In the genomic region with DNA sequence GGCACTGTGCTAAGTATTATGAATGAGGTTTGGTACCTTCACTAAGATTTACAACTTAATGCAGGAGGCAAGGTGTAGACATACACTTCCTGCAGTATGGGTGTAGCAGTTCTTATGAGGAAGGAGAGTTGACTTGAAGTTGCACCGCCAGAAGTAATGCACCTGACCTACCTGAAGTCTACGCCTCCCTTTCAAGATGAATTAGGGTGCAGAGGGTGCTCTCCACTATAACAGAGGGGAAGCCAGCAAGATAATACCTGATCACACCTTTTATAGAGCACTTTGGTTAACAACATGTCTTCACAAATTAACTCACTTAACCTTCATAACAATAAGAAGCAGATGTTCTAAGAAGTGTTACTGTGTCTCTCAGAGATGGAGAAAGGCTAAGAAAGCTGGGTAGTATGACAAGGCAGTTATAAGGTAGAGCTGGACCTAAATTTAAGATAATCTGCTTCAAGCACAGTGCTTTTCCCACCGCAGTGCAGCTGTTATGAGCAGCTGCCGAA, we compare ENCODE assay signal across 8 cellular contexts. TPM values are rescaled to one million over a fixed set of nuclear protein-coding genes. Genes with fewer than 3 reads are reported as not detected.
DNase-seq lines count a peak whose midpoint lies in the region; ATAC-seq, FAIRE-seq and TF ChIP-seq lines count a peak whose summit lies in the region.

No MANE protein-coding gene starts in this region.

- peaks cover 9% of the 10 kb centered on the region for H3K27me3 Mint-ChIP-seq in glutamatergic neuron (ENCODE audit: unreplicated experiment)

- 37 to 45% (median 40%) methylated on average over 4 of the region's 4 CpGs for WGBS in small intestine, 3 donors

- H3K27ac Mint-ChIP-seq in glutamatergic neuron (ENCODE audit: unreplicated experiment) = peak overlapping the region; percentile 98

- H3K4me1 Mint-ChIP-seq in glutamatergic neuron (ENCODE audit: low read depth, unreplicated experiment) = peaks cover 16% of the 10 kb centered on the region

- FAIRE-seq in small intestine (lab: Jason Lieb, UNC) = no peak

- no peaks in the 10 kb centered on the region for H3K36me3 Mint-ChIP-seq in glutamatergic neuron (ENCODE audit: unreplicated experiment)

- peaks cover 2 to 9% of the 10 kb centered on the region in 2 donors for H3K4me1 ChIP-seq in small intestine (ENCODE audit: control insufficient read depth in 2 of 2, insufficient read depth in 1 of 2, low read depth in 1 of 2, low read length in 1 of 2)

- peak overlapping the region; percentile 97 for H3K4me3 ChIP-seq in H7 (ENCODE audit: insufficient read depth, low read depth, low read length)
- H3K4me3 ChIP-seq in WERI-Rb-1 (ENCODE audit: low read depth, low read length) = peak overlapping the region; percentile 78
- H3K4me3 ChIP-seq in small intestine (ENCODE audit: low read depth in 1 of 2, low read length in 2 of 2) = peak overlapping the region in 1 of 2 donors; percentile 21

- H3K9me3 Mint-ChIP-seq in glutamatergic neuron (ENCODE audit: unreplicated experiment) = peaks cover 15% of the 10 kb centered on the region

- no peak for ATAC-seq in GM18907 (IDR thresholded peaks at IDR 0.05; ENCODE audit: unreplicated experiment)

- H3K27me3 ChIP-seq in H7 (ENCODE audit: control insufficient read depth, insufficient read depth, low read length) (no peaks in the 10 kb centered on the region), WERI-Rb-1 (ENCODE audit: insufficient read depth, low read depth, severe bottlenecking) (no peaks in the 10 kb centered on the region), small intestine (ENCODE audit: control insufficient read depth in 2 of 2, insufficient read depth in 2 of 2, low read length in 2 of 2) (peaks cover 0 to 2% of the 10 kb centered on the region in 2 donors)

- TF ChIP-seq CTCF in WERI-Rb-1 (IDR thresholded peaks at IDR 0.05; ENCODE audit: low read depth, low read length) (no peak), glutamatergic neuron (IDR thresholded peaks at IDR 0.05; ENCODE audit: partially characterized antibody, unreplicated experiment) (no peak)

- H3K27ac ChIP-seq in WERI-Rb-1 = 0 out of 2 replicates have a peak overlapping the region, but pooled peaks have one; percentile 20
- H3K27ac ChIP-seq in small intestine (ENCODE audit: low read depth in 1 of 2, low read length in 1 of 2) = peak overlapping the region; percentile 61 to 76

- H3K9me3 ChIP-seq in WERI-Rb-1 (ENCODE audit: severe bottlenecking) (no peaks in the 10 kb centered on the region), small intestine (ENCODE audit: control insufficient read depth, low read depth) (no peaks in the 10 kb centered on the region)

- H3K4me3 Mint-ChIP-seq in glutamatergic neuron (ENCODE audit: unreplicated experiment) = peak overlapping the region; percentile 98

- H3K36me3 ChIP-seq in H7 (replicated peaks; ENCODE audit: control insufficient read depth, insufficient read depth, low read length) (no peaks in the 10 kb centered on the region), WERI-Rb-1 (no peaks in the 10 kb centered on the region), small intestine (ENCODE audit: control insufficient read depth in 2 of 2, insufficient read depth in 2 of 2, low read length in 2 of 2) (no peaks in the 10 kb centered on the region)

- DNase-seq in H7 (no peak), WERI-Rb-1 (no peak), glutamatergic neuron (no peak), small intestine (no peak), GM19240 (ENCODE audit: insufficient read length, low spot score) (no peak), NCI-H2196 (lab: John Stamatoyannopoulos, UW; ENCODE audit: unreplicated experiment) (no peak), medulla oblongata (ENCODE audit: extremely low spot score) (no peak)

RNA-seq across cellular contexts. Expression of gene RAB18, which starts 0.6 kb away (rescaled TPM):
- 33.3 and 35.3 TPM in 2 replicates for total RNA-seq in H7 (2014; rRNA removed; shearing (Covaris generic))
- total RNA-seq in glutamatergic neuron (ENCODE audit: unreplicated experiment) = 166 TPM
- polyA plus RNA-seq in small intestine = 10 to 100 TPM; 28.4 to 40.5 (median 34.0) TPM
